11 cellular contexts compared by ENCODE assay signal in the genomic region with DNA sequence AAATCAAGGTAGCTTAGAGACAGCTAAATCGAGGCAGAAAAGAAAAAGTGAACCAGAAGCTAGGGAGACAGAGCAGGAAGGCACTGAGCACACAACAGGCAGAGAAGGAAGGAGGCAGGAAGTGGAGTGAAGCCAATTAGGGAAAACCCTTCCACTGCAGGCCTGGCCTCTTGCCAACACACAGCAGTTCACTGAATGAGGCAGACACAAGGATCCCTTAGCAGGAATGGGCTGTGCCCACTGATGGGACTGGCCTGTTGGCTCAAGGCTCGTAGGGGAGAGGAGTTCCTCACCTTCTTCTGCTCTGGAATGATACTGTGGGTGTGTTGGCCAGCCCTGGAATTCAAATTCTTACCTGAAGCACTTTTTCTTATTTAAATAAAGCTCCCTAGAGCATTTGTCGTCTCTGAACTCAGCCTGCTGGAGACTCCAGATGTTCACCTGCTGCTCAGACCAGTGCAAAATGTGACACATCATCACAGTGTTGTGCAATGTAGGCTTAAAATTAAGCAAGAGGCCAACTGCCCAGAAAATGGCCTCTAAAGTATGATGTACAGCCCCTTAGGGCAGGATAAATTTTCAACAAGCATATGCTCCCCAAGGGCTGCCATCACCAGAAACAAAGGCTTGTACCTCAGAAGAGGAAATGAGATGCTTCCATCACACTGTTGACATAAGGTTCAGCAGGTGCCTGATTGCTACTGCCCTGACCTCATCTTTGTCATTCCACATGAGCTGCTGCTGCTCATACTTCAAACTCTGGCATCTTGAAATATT.
DNase-seq lines count a peak whose midpoint lies in the region; ATAC-seq and TF ChIP-seq lines count a peak whose summit lies in the region.
"Had no signal": no experiment of that assay in that cellular context is flagged by ENCODE, and none has a peak within 500 bp of the region (broad histone marks: within the 10 kb centered on the region; RNA-seq: fewer than 3 reads in every experiment).

No MANE protein-coding gene starts in this region.

- H3K27me3 ChIP-seq in thyroid gland, result no peaks in the 10 kb centered on the region

- intact Hi-C loops in thyroid gland (cut with DNase I), result no loop called here

- H3K27ac ChIP-seq in thyroid gland, result no peak overlapping the region
- H3K27ac ChIP-seq: C4-2B had no signal

- no peaks in the 10 kb centered on the region for H3K9me3 ChIP-seq in thyroid gland

- no peak for TF ChIP-seq POLR2A in thyroid gland (IDR thresholded peaks at IDR 0.05)

- H3K4me3 ChIP-seq in fibroblast of mammary gland (ENCODE audit: control insufficient read depth, low read depth, low read length) (no peak overlapping the region), thyroid gland (replicated peaks in 1 of 3) (no peak overlapping the region)

- peak; percentile 16 for DNase-seq in SIG-M5 treated with dmso at 0.1 percent for 504 hours (lab: John Stamatoyannopoulos, UW; ENCODE audit: unreplicated experiment)
- DNase-seq in SIG-M5 (lab: John Stamatoyannopoulos, UW), result no peak
- peak; percentile 91 for DNase-seq in NCI-H82 (lab: John Stamatoyannopoulos, UW)
- DNase-seq in fibroblast of mammary gland (ENCODE audit: low read depth), result peak; percentile 79
- DNase-seq in thyroid gland, result peak; percentile 41 to 48
- no peak for DNase-seq in NCI-H1092 (lab: John Stamatoyannopoulos, UW)
- no peak for DNase-seq in NCI-H128 (lab: John Stamatoyannopoulos, UW; ENCODE audit: unreplicated experiment)
- DNase-seq: activated CD4-positive, alpha-beta T cell treated with anti-CD3 and anti-CD28 coated beads, Interleukin-2, amount 50 U/mL, for 1 hour; nucleus accumbens had no signal

- WGBS in thyroid gland, 2 donors, result 44 to 45% methylated on average over 3 of the region's 3 CpGs

- no peak for ATAC-seq in GM19467 (IDR thresholded peaks at IDR 0.05; ENCODE audit: unreplicated experiment)

- H3K36me3 ChIP-seq in thyroid gland, result no peaks in the 10 kb centered on the region

- no peaks in the 10 kb centered on the region for H3K4me1 ChIP-seq in thyroid gland

- TF ChIP-seq CTCF in fibroblast of mammary gland (conservative IDR thresholded peaks at IDR 0.05; ENCODE audit: control insufficient read depth, insufficient read depth, low read depth, low read length), result no peak
- no peak for TF ChIP-seq CTCF in thyroid gland (IDR thresholded peaks at IDR 0.05)

Comparison
In these comparisons a context has a peak if more than half of its experiments do, and no peak if none do; other contexts are left out.
1. DNase-seq: peak in SIG-M5 treated with dmso at 0.1 percent for 504 hours (single experiment), NCI-H82 (single experiment), fibroblast of mammary gland (single experiment) and thyroid gland (2 of 2); none in SIG-M5 (single experiment), NCI-H1092 (single experiment) and NCI-H128 (single experiment).